31 cellular contexts compared by ENCODE assay signal in genomic region chr4:20454440-20455037, GRCh38.
"Had no signal": no experiment of that assay in that cellular context is flagged by ENCODE, and none has a peak within 500 bp of the region (broad histone marks: within the 10 kb centered on the region; RNA-seq: fewer than 3 reads in every experiment).

No MANE protein-coding gene starts in this region.

- H3K4me2 ChIP-seq: hepatocyte had no signal

- DNase-seq: activated B cell treated with CpG ODN at 0.5 μM for 24 hours; activated CD4-positive, alpha-beta T cell treated with anti-CD3 and anti-CD28 coated beads for 48 hours; activated CD4-positive, alpha-beta T cell treated with anti-CD3 and anti-CD28 coated beads, Interleukin-2, amount 50 U/mL, for 1 hour; activated CD4-positive, alpha-beta T cell treated with anti-CD3 and anti-CD28 coated beads, Interleukin-2, amount 50 U/mL, for 48 hours; activated CD8-positive, alpha-beta memory T cell treated with anti-CD3 and anti-CD28 coated beads for 24 hours; activated CD8-positive, alpha-beta T cell treated with anti-CD3 and anti-CD28 coated beads for 36 hours; activated effector memory CD4-positive, alpha-beta T cell treated with anti-CD3 and anti-CD28 coated beads, Interleukin-2, amount 50 U/mL, for 16 hours; activated naive CD4-positive, alpha-beta T cell treated with anti-CD3 and anti-CD28 coated beads for 36 hours; activated naive CD8-positive, alpha-beta T cell treated with anti-CD3 and anti-CD28 coated beads for 36 hours; activated naive CD8-positive, alpha-beta T cell treated with anti-CD3 and anti-CD28 coated beads, Interleukin-2, amount 50 U/mL, for 24 hours; activated T-cell treated with anti-CD3 and anti-CD28 coated beads, Interleukin-2, amount 50 U/mL, for 4 hours; adrenal gland; amygdala; aorta; body of pancreas; caudate nucleus; cortex of kidney; dermis blood vessel endothelial cell; effector CD4-positive, alpha-beta T cell; effector memory CD8-positive, alpha-beta T cell; erythroblast; foreskin keratinocyte; heart right ventricle; T-helper 2 cell; WERI-Rb-1 had no signal

- H3K9me3 Mint-ChIP-seq: activated B cell treated with CpG ODN at 0.5 μM for 24 hours; activated CD8-positive, alpha-beta T cell treated with anti-CD3 and anti-CD28 coated beads for 36 hours; activated naive CD4-positive, alpha-beta T cell treated with anti-CD3 and anti-CD28 coated beads for 36 hours; activated naive CD4-positive, alpha-beta T cell treated with anti-CD3 and anti-CD28 coated beads, Interleukin-2, amount 50 U/mL, for 24 hours; activated naive CD8-positive, alpha-beta T cell treated with anti-CD3 and anti-CD28 coated beads for 36 hours; activated naive CD8-positive, alpha-beta T cell treated with anti-CD3 and anti-CD28 coated beads, Interleukin-2, amount 50 U/mL, for 24 hours; activated T-cell treated with anti-CD3 and anti-CD28 coated beads, Interleukin-2, amount 50 U/mL, for 4 hours; activated T-helper 2 cell treated with anti-CD3 and anti-CD28 coated beads, Interferon-gamma antibody, Interleukin-2, Interleukin-4, amounts not matched to agents 10 μg/mL and 5 μg/mL and 100 μg/mL, durations not matched to agents 14 hours and 24 hours and 36 hours had no signal

- H2AFZ ChIP-seq: hepatocyte had no signal

- H3K36me3 ChIP-seq: adrenal gland, esophagus muscularis mucosa, gastroesophageal sphincter, heart right ventricle, WERI-Rb-1 had no signal

- H3K9me3 ChIP-seq: adrenal gland, body of pancreas, esophagus muscularis mucosa, gastroesophageal sphincter, heart right ventricle had no signal

- H3K27me3 ChIP-seq: adrenal gland, body of pancreas, esophagus muscularis mucosa, foreskin keratinocyte, gastroesophageal sphincter, heart right ventricle, hepatocyte had no signal

- H3K4me1 Mint-ChIP-seq: activated B cell treated with CpG ODN at 0.5 μM for 24 hours; activated naive CD4-positive, alpha-beta T cell treated with anti-CD3 and anti-CD28 coated beads, Interleukin-2, amount 50 U/mL, for 24 hours; activated naive CD8-positive, alpha-beta T cell treated with anti-CD3 and anti-CD28 coated beads for 36 hours; activated naive CD8-positive, alpha-beta T cell treated with anti-CD3 and anti-CD28 coated beads, Interleukin-2, amount 50 U/mL, for 24 hours had no signal

- H3K27me3 Mint-ChIP-seq: activated B cell treated with CpG ODN at 0.5 μM for 24 hours; activated CD8-positive, alpha-beta T cell treated with anti-CD3 and anti-CD28 coated beads for 36 hours; activated naive CD4-positive, alpha-beta T cell treated with anti-CD3 and anti-CD28 coated beads, Interleukin-2, amount 50 U/mL, for 24 hours; activated naive CD8-positive, alpha-beta T cell treated with anti-CD3 and anti-CD28 coated beads, Interleukin-2, amount 50 U/mL, for 24 hours; effector memory CD8-positive, alpha-beta T cell had no signal

- ATAC-seq: activated CD4-positive, CD25-positive, alpha-beta regulatory T cell treated with anti-CD3 and anti-CD28 coated beads, Interleukin-2, amount 50 U/mL, for 24 hours; activated CD8-positive, alpha-beta T cell treated with anti-CD3 and anti-CD28 coated beads for 36 hours; activated naive CD8-positive, alpha-beta T cell treated with anti-CD3 and anti-CD28 coated beads, Interleukin-2, amount 50 U/mL, for 24 hours; activated T-cell treated with anti-CD3 and anti-CD28 coated beads, Interleukin-2, amount 50 U/mL, for 4 hours; body of pancreas; effector memory CD8-positive, alpha-beta T cell; foreskin keratinocyte; gastroesophageal sphincter; heart right ventricle had no signal

- H3K36me3 Mint-ChIP-seq: activated naive CD4-positive, alpha-beta T cell treated with anti-CD3 and anti-CD28 coated beads, Interleukin-2, amount 50 U/mL, for 24 hours; activated naive CD8-positive, alpha-beta T cell treated with anti-CD3 and anti-CD28 coated beads for 36 hours had no signal

- H3K4me1 ChIP-seq: adrenal gland, body of pancreas, gastroesophageal sphincter, heart right ventricle had no signal

- H3K27ac Mint-ChIP-seq: activated B cell treated with CpG ODN at 0.5 μM for 24 hours; activated CD8-positive, alpha-beta T cell treated with anti-CD3 and anti-CD28 coated beads for 36 hours; activated naive CD4-positive, alpha-beta T cell treated with anti-CD3 and anti-CD28 coated beads for 36 hours; activated naive CD4-positive, alpha-beta T cell treated with anti-CD3 and anti-CD28 coated beads, Interleukin-2, amount 50 U/mL, for 24 hours; activated naive CD8-positive, alpha-beta T cell treated with anti-CD3 and anti-CD28 coated beads for 36 hours; activated naive CD8-positive, alpha-beta T cell treated with anti-CD3 and anti-CD28 coated beads, Interleukin-2, amount 50 U/mL, for 24 hours; activated T-helper 2 cell treated with anti-CD3 and anti-CD28 coated beads, Interferon-gamma antibody, Interleukin-2, Interleukin-4, amounts not matched to agents 10 μg/mL and 5 μg/mL and 100 μg/mL, durations not matched to agents 14 hours and 24 hours and 36 hours; effector memory CD8-positive, alpha-beta T cell had no signal

- H3K4me3 ChIP-seq: adrenal gland, body of pancreas, esophagus muscularis mucosa, gastroesophageal sphincter, heart right ventricle, hepatocyte had no signal

- H3K4me3 Mint-ChIP-seq: activated B cell treated with CpG ODN at 0.5 μM for 24 hours; activated CD8-positive, alpha-beta T cell treated with anti-CD3 and anti-CD28 coated beads for 36 hours; activated naive CD4-positive, alpha-beta T cell treated with anti-CD3 and anti-CD28 coated beads for 36 hours; activated naive CD4-positive, alpha-beta T cell treated with anti-CD3 and anti-CD28 coated beads, Interleukin-2, amount 50 U/mL, for 24 hours; activated naive CD8-positive, alpha-beta T cell treated with anti-CD3 and anti-CD28 coated beads for 36 hours; activated naive CD8-positive, alpha-beta T cell treated with anti-CD3 and anti-CD28 coated beads, Interleukin-2, amount 50 U/mL, for 24 hours; activated T-cell treated with anti-CD3 and anti-CD28 coated beads, Interleukin-2, amount 50 U/mL, for 4 hours; effector memory CD8-positive, alpha-beta T cell had no signal

- H3K27ac ChIP-seq: adrenal gland, body of pancreas, esophagus muscularis mucosa, foreskin keratinocyte, gastroesophageal sphincter, heart right ventricle, hepatocyte, WERI-Rb-1 had no signal
